ENCODE assay signal across 8 cellular contexts in the genomic region with DNA sequence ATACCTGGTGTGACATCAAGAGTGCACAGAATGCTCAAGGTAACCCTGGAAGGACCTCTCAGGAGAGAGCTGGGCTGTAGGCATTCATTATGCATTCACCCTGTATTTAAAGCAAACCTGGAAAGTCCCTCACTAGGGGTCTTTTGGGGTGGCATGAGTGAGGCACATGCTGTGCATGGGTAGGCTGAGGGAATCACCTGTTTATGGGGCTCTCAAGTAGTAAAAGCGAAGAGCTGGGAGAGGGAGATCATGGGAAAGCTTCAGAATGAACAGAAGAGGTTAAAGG. TPM values are rescaled to one million over a fixed set of nuclear protein-coding genes. Genes with fewer than 3 reads are reported as not detected.
A peak's percentile ranks its signal among the peaks of the same experiment; 100 is the strongest.
DNase-seq lines count a peak whose midpoint lies in the region; ATAC-seq and TF ChIP-seq lines count a peak whose summit lies in the region.

No MANE protein-coding gene starts in this region.

- no peak for TF ChIP-seq CTCF in 22Rv1 (IDR thresholded peaks at IDR 0.05)

- peaks cover 82% of the 10 kb centered on the region for H3K27me3 Mint-ChIP-seq in dendritic cell treated with granulocyte-macrophage colony-stimulating factor and Interleukin-4, amounts not matched to agents 40 ng/mL and 50 ng/mL, for 4 days
- H3K27me3 Mint-ChIP-seq in naive thymus-derived CD8-positive, alpha-beta T cell, result peaks cover 0 to 14% (median 2%) of the 10 kb centered on the region in 5 donors

- H3K9me2 ChIP-seq in Karpas-422 (replicated peaks; ENCODE audit: insufficient read depth, low read length), result no peaks in the 10 kb centered on the region

- H3K4me2 ChIP-seq in Karpas-422 (ENCODE audit: low read depth, low read length, poor library complexity, severe bottlenecking), result peak overlapping the region; percentile 62

- DNase-seq in Karpas-422 (no peak), islet precursor cell (no peak)
- DNase-seq in naive thymus-derived CD8-positive, alpha-beta T cell, result no peak
- no peak for DNase-seq in NK-92 treated with Interleukin-12 subunit alpha and Interleukin-12 subunit beta, amount 100 ng/mL, for 24 hours (lab: John Stamatoyannopoulos, UW)

- H3K9me3 Mint-ChIP-seq in dendritic cell treated with granulocyte-macrophage colony-stimulating factor and Interleukin-4, amounts not matched to agents 40 ng/mL and 50 ng/mL, for 4 days, result no peaks in the 10 kb centered on the region
- H3K9me3 Mint-ChIP-seq in naive thymus-derived CD8-positive, alpha-beta T cell, result no peaks in the 10 kb centered on the region

- H3K27ac Mint-ChIP-seq in dendritic cell treated with granulocyte-macrophage colony-stimulating factor and Interleukin-4, amounts not matched to agents 40 ng/mL and 50 ng/mL, for 4 days, result peak overlapping the region; percentile 7
- H3K27ac Mint-ChIP-seq in naive thymus-derived CD8-positive, alpha-beta T cell, result peak overlapping the region; percentile 67 to 92 (median 87)

- H3K9ac ChIP-seq in Karpas-422 (ENCODE audit: low read length), result peak overlapping the region; percentile 32; the same call in 1 of the 2 replicates

- peak overlapping the region; percentile 49 for H3K4me3 Mint-ChIP-seq in dendritic cell treated with granulocyte-macrophage colony-stimulating factor and Interleukin-4, amounts not matched to agents 40 ng/mL and 50 ng/mL, for 4 days
- H3K4me3 Mint-ChIP-seq in naive thymus-derived CD8-positive, alpha-beta T cell, result peak overlapping the region; percentile 82 to 95 (median 87)

- no peaks in the 10 kb centered on the region for H3K36me3 ChIP-seq in Karpas-422 (ENCODE audit: insufficient read depth, low read length)

- H3K4me1 ChIP-seq in Karpas-422 (ENCODE audit: low read length), result peaks cover 21% of the 10 kb centered on the region

- H3K79me2 ChIP-seq in Karpas-422 (ENCODE audit: low read length), result no peaks in the 10 kb centered on the region

- POLR2A ChIA-PET in naive thymus-derived CD8-positive, alpha-beta T cell (lab: Charles Lee), result interaction anchor here (0.6 to 3.1 kb wide), 8 partner anchors 9 to 66 kb away, joined by 3 to 10 read pairs (median 4); a partner anchor contains a TSS

- ATAC-seq in naive thymus-derived CD8-positive, alpha-beta T cell, result peak in 1 of 2 donors; percentile 28
- ATAC-seq in GM19467 (IDR thresholded peaks at IDR 0.05; ENCODE audit: unreplicated experiment) (no peak), HG02981 (IDR thresholded peaks at IDR 0.05; ENCODE audit: unreplicated experiment) (no peak)

- H3K27me3 ChIP-seq in Karpas-422 (ENCODE audit: low read length), result no peaks in the 10 kb centered on the region

- no peaks in the 10 kb centered on the region for H3K36me3 Mint-ChIP-seq in dendritic cell treated with granulocyte-macrophage colony-stimulating factor and Interleukin-4, amounts not matched to agents 40 ng/mL and 50 ng/mL, for 4 days (ENCODE audit: low read depth)
- H3K36me3 Mint-ChIP-seq in naive thymus-derived CD8-positive, alpha-beta T cell, result peaks cover 0 to 9% (median 0%) of the 10 kb centered on the region in 3 donors

- H3K4me3 ChIP-seq in Karpas-422 (ENCODE audit: low read length), result no peak overlapping the region

- no peaks in the 10 kb centered on the region for H3K9me3 ChIP-seq in Karpas-422 (ENCODE audit: low read length)

- no peak overlapping the region for H2AFZ ChIP-seq in Karpas-422 (ENCODE audit: low read length)

- intact Hi-C loops in dendritic cell treated with granulocyte-macrophage colony-stimulating factor and Interleukin-4, amounts not matched to agents 40 ng/mL and 50 ng/mL, for 4 days (cut with micrococcal nuclease), result loop anchor here (5.0 kb wide), 1 partner anchor 39 kb away; no protein-coding TSS in a partner anchor

- H4K20me1 ChIP-seq in Karpas-422 (ENCODE audit: insufficient read depth, low read depth, low read length), result no peaks in the 10 kb centered on the region

- H3K4me1 Mint-ChIP-seq in dendritic cell treated with granulocyte-macrophage colony-stimulating factor and Interleukin-4, amounts not matched to agents 40 ng/mL and 50 ng/mL, for 4 days (ENCODE audit: low read depth), result peaks cover 56% of the 10 kb centered on the region
- H3K4me1 Mint-ChIP-seq in naive thymus-derived CD8-positive, alpha-beta T cell, result peaks cover 31 to 43% (median 41%) of the 10 kb centered on the region in 4 donors

- H3K27ac ChIP-seq in 22Rv1 (peak overlapping the region; percentile 99), Karpas-422 (ENCODE audit: low read length) (no peak overlapping the region)

RNA-seq across cellular contexts. Expression of a gene that starts 0.7 kb away (rescaled TPM):
- not detected in 2 replicates for total RNA-seq in Karpas-422 (2014; rRNA removed; shearing (Covaris generic); ENCODE audit: low replicate concordance)
- total RNA-seq in naive thymus-derived CD8-positive, alpha-beta T cell, result 1 to 10 TPM; 8.5 to 8.6 TPM
- 10 to 100 TPM in 1 of 3 donors, 1 to 10 TPM in 2; 2.9 to 12.0 (median 7.7) TPM for polyA plus RNA-seq in naive thymus-derived CD8-positive, alpha-beta T cell

RNA-seq across cellular contexts. Expression of a gene that starts 7.2 kb away (rescaled TPM):
- 47.8 and 56.5 TPM in 2 replicates for total RNA-seq in Karpas-422 (2014; rRNA removed; shearing (Covaris generic); ENCODE audit: low replicate concordance)
- 10 to 100 TPM; 26.7 to 26.9 TPM for total RNA-seq in naive thymus-derived CD8-positive, alpha-beta T cell
- 10 to 100 TPM; 50.3 to 72.7 (median 62.3) TPM for polyA plus RNA-seq in naive thymus-derived CD8-positive, alpha-beta T cell

RNA-seq across cellular contexts. Expression of a gene that starts 11.9 kb away (rescaled TPM):
- total RNA-seq in Karpas-422 (2014; rRNA removed; shearing (Covaris generic); ENCODE audit: low replicate concordance), result 22.2 and 33.2 TPM in 2 replicates
- total RNA-seq in naive thymus-derived CD8-positive, alpha-beta T cell, result 10 to 100 TPM; 45.2 to 59.8 TPM
- polyA plus RNA-seq in naive thymus-derived CD8-positive, alpha-beta T cell, result 100 to 1,000 TPM; 103 to 159 (median 159) TPM

RNA-seq across cellular contexts. Expression of a gene that starts 44.7 kb away (rescaled TPM):
- 237 and 400 TPM in 2 replicates for total RNA-seq in Karpas-422 (2014; rRNA removed; shearing (Covaris generic); ENCODE audit: low replicate concordance)
- 100 to 1,000 TPM; 148 to 152 TPM for total RNA-seq in naive thymus-derived CD8-positive, alpha-beta T cell
- 100 to 1,000 TPM; 453 to 495 (median 490) TPM for polyA plus RNA-seq in naive thymus-derived CD8-positive, alpha-beta T cell

RNA-seq across cellular contexts. Expression of a gene that starts 45.2 kb away (rescaled TPM):
- total RNA-seq in Karpas-422 (2014; rRNA removed; shearing (Covaris generic); ENCODE audit: low replicate concordance), result 5.1 and 19.2 TPM in 2 replicates
- total RNA-seq in naive thymus-derived CD8-positive, alpha-beta T cell, result 1 to 10 TPM; 4.0 to 4.1 TPM
- polyA plus RNA-seq in naive thymus-derived CD8-positive, alpha-beta T cell, result under 1 TPM; 0.40 to 0.92 (median 0.60) TPM
